21 cellular contexts compared by ENCODE assay signal in genomic region chr18:6566338-6566911, GRCh38.
DNase-seq lines count a peak whose midpoint lies in the region; TF ChIP-seq lines count a peak whose summit lies in the region.
"Had no signal": no experiment of that assay in that cellular context is flagged by ENCODE, and none has a peak within 500 bp of the region (broad histone marks: within the 10 kb centered on the region; RNA-seq: fewer than 3 reads in every experiment).

No MANE protein-coding gene starts in this region.

- H3K27me3 ChIP-seq in ectodermal cell (ENCODE audit: control insufficient read depth, insufficient read depth, low read length, poor library complexity, severe bottlenecking): no peaks in the 10 kb centered on the region
- H3K27me3 ChIP-seq: BLaER1 treated with 17β-estradiol and CSF1 and Interleukin-3, amounts not matched to agents 10 nM and 100 nM; uterus had no signal

- H3K4me3 ChIP-seq in ectodermal cell (ENCODE audit: insufficient read depth, low read depth, low read length): no peak overlapping the region
- H3K4me3 ChIP-seq: BLaER1 treated with 17β-estradiol and CSF1 and Interleukin-3, amounts not matched to agents 10 nM and 100 nM; uterus had no signal

- H3K36me3 ChIP-seq in ectodermal cell (ENCODE audit: control insufficient read depth, insufficient read depth, low read length): no peaks in the 10 kb centered on the region
- H3K36me3 ChIP-seq: BLaER1 treated with 17β-estradiol and CSF1 and Interleukin-3, amounts not matched to agents 10 nM and 100 nM; uterus had no signal

- H3K4me1 ChIP-seq in ectodermal cell (ENCODE audit: control insufficient read depth, insufficient read depth, low read length): peaks cover 8% of the 10 kb centered on the region
- H3K4me1 ChIP-seq: BLaER1 treated with 17β-estradiol and CSF1 and Interleukin-3, amounts not matched to agents 10 nM and 100 nM; uterus had no signal

- no peaks in the 10 kb centered on the region for H3K27me3 Mint-ChIP-seq in progenitor cell of endocrine pancreas
- peaks cover 6% of the 10 kb centered on the region for H3K27me3 Mint-ChIP-seq in nephron progenitor cell (ENCODE audit: low read depth, poor library complexity)

- H3K36me3 Mint-ChIP-seq in progenitor cell of endocrine pancreas (ENCODE audit: insufficient read depth) (no peaks in the 10 kb centered on the region), nephron progenitor cell (ENCODE audit: low read depth) (no peaks in the 10 kb centered on the region)

- peak overlapping the region; percentile 31 for H3K27ac ChIP-seq in ectodermal cell (ENCODE audit: insufficient read depth, low read depth, low read length, poor library complexity, severe bottlenecking)
- H3K27ac ChIP-seq: BLaER1 treated with 17β-estradiol and CSF1 and Interleukin-3, amounts not matched to agents 10 nM and 100 nM; uterus had no signal

- H3K4me1 Mint-ChIP-seq in progenitor cell of endocrine pancreas (ENCODE audit: low read depth): peaks cover 24% of the 10 kb centered on the region
- peaks cover 46% of the 10 kb centered on the region for H3K4me1 Mint-ChIP-seq in nephron progenitor cell

- no peaks in the 10 kb centered on the region for H3K9me3 ChIP-seq in ectodermal cell (ENCODE audit: control insufficient read depth, low read length)
- H3K9me3 ChIP-seq: BLaER1 treated with 17β-estradiol and CSF1 and Interleukin-3, amounts not matched to agents 10 nM and 100 nM; uterus had no signal

- H3K27ac Mint-ChIP-seq in progenitor cell of endocrine pancreas: peak overlapping the region; percentile 34
- H3K27ac Mint-ChIP-seq in nephron progenitor cell: no peak overlapping the region
- H3K27ac Mint-ChIP-seq: HFFc6 had no signal

- WGBS in ectodermal cell, 2 experiments: 56 to 95% methylated on average over 2 to 3 of the region's 3 CpGs

- H3K4me3 Mint-ChIP-seq in progenitor cell of endocrine pancreas (ENCODE audit: low read depth) (no peak overlapping the region), nephron progenitor cell (no peak overlapping the region)
- H3K4me3 Mint-ChIP-seq: HFFc6, neural crest cell had no signal

- TF ChIP-seq CTCF in progenitor cell of endocrine pancreas (IDR thresholded peaks at IDR 0.05; ENCODE audit: unreplicated experiment): no peak
- TF ChIP-seq CTCF in nephron progenitor cell (IDR thresholded peaks at IDR 0.05): no peak

- peak; percentile 44 for DNase-seq in NCI-H82 (lab: John Stamatoyannopoulos, UW)
- no peak for DNase-seq in NCI-H82 treated with DMSO at 0.1 percent for 48 hours (lab: John Stamatoyannopoulos, UW; ENCODE audit: unreplicated experiment)
- peak; percentile 35 for DNase-seq in NCI-H226
- DNase-seq in progenitor cell of endocrine pancreas (ENCODE audit: low spot score, unreplicated experiment): no peak
- DNase-seq in NCI-H2081 (lab: John Stamatoyannopoulos, UW): no peak
- DNase-seq in nephron progenitor cell: no peak
- no peak for DNase-seq in pons (ENCODE audit: low spot score)
- DNase-seq: activated CD4-positive, alpha-beta T cell treated with anti-CD3 and anti-CD28 coated beads for 1 hour; dermis blood vessel endothelial cell; erythroblast; HFFc6; KBM-7; left cardiac atrium; midbrain; NCI-H1105; NCI-H2171 treated with DMSO at 0.1 percent for 48 hours; stimulated activated CD8-positive, alpha-beta memory T cell treated with anti-CD3 and anti-CD28 coated beads, Interleukin-4, amount 100 ng/mL, for 48 hours; uterus had no signal

- H3K9me3 Mint-ChIP-seq in progenitor cell of endocrine pancreas (ENCODE audit: low read depth) (no peaks in the 10 kb centered on the region), nephron progenitor cell (peaks cover 3% of the 10 kb centered on the region)

Comparison
In these comparisons a context has a peak if more than half of its experiments do, and no peak if none do; other contexts are left out.
1. DNase-seq: peak in NCI-H82 (single experiment) and NCI-H226 (single experiment); none in NCI-H82 treated with DMSO at 0.1 percent for 48 hours (single experiment), progenitor cell of endocrine pancreas (single experiment), NCI-H2081 (0 of 2), nephron progenitor cell (single experiment) and pons (single experiment).